ENCODE assay signal across 1 cellular context in genomic region chr20:49306903-49307336, GRCh38.
TF ChIP-seq lines count a peak whose summit lies in the region.

No MANE protein-coding gene starts in this region.

TF ChIP-seq in GM23338, 12 proteins besides CTCF, POLR2A, EP300 and RAD21 (continued from another document):
- TF ChIP-seq REST (IDR thresholded peaks at IDR 0.05; ENCODE audit: unreplicated experiment) (no peak), EZH2 (IDR thresholded peaks at IDR 0.05; ENCODE audit: low read depth, unreplicated experiment) (no peak)
